ENCODE assay signal across 1 cellular context in genomic region chr11:114340311-114341131, GRCh38.
TF ChIP-seq lines count a peak whose summit lies in the region.

No MANE protein-coding gene starts in this region.

TF ChIP-seq in H1, 55 proteins besides CTCF, POLR2A, EP300 and RAD21:
- TF ChIP-seq CEBPB (IDR thresholded peaks at IDR 0.05; ENCODE audit: low read depth, low read length), result peak; percentile 88
- TF ChIP-seq, protein P1, sequence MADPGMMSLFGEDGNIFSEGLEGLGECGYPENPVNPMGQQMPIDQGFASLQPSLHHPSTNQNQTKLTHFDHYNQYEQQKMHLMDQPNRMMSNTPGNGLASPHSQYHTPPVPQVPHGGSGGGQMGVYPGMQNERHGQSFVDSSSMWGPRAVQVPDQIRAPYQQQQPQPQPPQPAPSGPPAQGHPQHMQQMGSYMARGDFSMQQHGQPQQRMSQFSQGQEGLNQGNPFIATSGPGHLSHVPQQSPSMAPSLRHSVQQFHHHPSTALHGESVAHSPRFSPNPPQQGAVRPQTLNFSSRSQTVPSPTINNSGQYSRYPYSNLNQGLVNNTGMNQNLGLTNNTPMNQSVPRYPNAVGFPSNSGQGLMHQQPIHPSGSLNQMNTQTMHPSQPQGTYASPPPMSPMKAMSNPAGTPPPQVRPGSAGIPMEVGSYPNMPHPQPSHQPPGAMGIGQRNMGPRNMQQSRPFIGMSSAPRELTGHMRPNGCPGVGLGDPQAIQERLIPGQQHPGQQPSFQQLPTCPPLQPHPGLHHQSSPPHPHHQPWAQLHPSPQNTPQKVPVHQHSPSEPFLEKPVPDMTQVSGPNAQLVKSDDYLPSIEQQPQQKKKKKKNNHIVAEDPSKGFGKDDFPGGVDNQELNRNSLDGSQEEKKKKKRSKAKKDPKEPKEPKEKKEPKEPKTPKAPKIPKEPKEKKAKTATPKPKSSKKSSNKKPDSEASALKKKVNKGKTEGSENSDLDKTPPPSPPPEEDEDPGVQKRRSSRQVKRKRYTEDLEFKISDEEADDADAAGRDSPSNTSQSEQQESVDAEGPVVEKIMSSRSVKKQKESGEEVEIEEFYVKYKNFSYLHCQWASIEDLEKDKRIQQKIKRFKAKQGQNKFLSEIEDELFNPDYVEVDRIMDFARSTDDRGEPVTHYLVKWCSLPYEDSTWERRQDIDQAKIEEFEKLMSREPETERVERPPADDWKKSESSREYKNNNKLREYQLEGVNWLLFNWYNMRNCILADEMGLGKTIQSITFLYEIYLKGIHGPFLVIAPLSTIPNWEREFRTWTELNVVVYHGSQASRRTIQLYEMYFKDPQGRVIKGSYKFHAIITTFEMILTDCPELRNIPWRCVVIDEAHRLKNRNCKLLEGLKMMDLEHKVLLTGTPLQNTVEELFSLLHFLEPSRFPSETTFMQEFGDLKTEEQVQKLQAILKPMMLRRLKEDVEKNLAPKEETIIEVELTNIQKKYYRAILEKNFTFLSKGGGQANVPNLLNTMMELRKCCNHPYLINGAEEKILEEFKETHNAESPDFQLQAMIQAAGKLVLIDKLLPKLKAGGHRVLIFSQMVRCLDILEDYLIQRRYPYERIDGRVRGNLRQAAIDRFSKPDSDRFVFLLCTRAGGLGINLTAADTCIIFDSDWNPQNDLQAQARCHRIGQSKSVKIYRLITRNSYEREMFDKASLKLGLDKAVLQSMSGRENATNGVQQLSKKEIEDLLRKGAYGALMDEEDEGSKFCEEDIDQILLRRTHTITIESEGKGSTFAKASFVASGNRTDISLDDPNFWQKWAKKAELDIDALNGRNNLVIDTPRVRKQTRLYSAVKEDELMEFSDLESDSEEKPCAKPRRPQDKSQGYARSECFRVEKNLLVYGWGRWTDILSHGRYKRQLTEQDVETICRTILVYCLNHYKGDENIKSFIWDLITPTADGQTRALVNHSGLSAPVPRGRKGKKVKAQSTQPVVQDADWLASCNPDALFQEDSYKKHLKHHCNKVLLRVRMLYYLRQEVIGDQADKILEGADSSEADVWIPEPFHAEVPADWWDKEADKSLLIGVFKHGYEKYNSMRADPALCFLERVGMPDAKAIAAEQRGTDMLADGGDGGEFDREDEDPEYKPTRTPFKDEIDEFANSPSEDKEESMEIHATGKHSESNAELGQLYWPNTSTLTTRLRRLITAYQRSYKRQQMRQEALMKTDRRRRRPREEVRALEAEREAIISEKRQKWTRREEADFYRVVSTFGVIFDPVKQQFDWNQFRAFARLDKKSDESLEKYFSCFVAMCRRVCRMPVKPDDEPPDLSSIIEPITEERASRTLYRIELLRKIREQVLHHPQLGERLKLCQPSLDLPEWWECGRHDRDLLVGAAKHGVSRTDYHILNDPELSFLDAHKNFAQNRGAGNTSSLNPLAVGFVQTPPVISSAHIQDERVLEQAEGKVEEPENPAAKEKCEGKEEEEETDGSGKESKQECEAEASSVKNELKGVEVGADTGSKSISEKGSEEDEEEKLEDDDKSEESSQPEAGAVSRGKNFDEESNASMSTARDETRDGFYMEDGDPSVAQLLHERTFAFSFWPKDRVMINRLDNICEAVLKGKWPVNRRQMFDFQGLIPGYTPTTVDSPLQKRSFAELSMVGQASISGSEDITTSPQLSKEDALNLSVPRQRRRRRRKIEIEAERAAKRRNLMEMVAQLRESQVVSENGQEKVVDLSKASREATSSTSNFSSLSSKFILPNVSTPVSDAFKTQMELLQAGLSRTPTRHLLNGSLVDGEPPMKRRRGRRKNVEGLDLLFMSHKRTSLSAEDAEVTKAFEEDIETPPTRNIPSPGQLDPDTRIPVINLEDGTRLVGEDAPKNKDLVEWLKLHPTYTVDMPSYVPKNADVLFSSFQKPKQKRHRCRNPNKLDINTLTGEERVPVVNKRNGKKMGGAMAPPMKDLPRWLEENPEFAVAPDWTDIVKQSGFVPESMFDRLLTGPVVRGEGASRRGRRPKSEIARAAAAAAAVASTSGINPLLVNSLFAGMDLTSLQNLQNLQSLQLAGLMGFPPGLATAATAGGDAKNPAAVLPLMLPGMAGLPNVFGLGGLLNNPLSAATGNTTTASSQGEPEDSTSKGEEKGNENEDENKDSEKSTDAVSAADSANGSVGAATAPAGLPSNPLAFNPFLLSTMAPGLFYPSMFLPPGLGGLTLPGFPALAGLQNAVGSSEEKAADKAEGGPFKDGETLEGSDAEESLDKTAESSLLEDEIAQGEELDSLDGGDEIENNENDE (IDR thresholded peaks at IDR 0.05; ENCODE audit: insufficient replicate concordance, low read length), result no peak
TF ChIP-seq in H1: peak in this region for 1.
